In genomic region chrY:7339391-7340087, GRCh38 we compare ENCODE assay signal across 17 cellular contexts.
DNase-seq lines count a peak whose midpoint lies in the region; ATAC-seq and TF ChIP-seq lines count a peak whose summit lies in the region.
"Had no signal": no experiment of that assay in that cellular context is flagged by ENCODE, and none has a peak within 500 bp of the region (broad histone marks: within the 10 kb centered on the region; RNA-seq: fewer than 3 reads in every experiment).

No MANE protein-coding gene starts in this region.

- peak; percentile 74 for ATAC-seq in CD8-positive, alpha-beta T cell
- no peak for ATAC-seq in aorta (ENCODE audit: low FRiP score)
- ATAC-seq: gastrocnemius medialis, left ventricle myocardium superior, SK-N-SH treated with all-trans-retinoic acid at 6 μM for 48 hours had no signal

- POLR2A ChIA-PET in CD8-positive, alpha-beta T cell (lab: Charles Lee) = interaction anchor here (0.7 to 0.8 kb wide), 2 partner anchors 13 to 100 kb away, joined by 4 to 5 read pairs; no protein-coding TSS in a partner anchor

- H3K4me1 ChIP-seq in CD8-positive, alpha-beta T cell (ENCODE audit: insufficient read depth, low read length) = peaks cover 53% of the 10 kb centered on the region
- H3K4me1 ChIP-seq in aorta (ENCODE audit: control insufficient read depth in 1 of 2, insufficient read depth in 2 of 2, low read length in 2 of 2) = no peaks in the 10 kb centered on the region
- H3K4me1 ChIP-seq: gastrocnemius medialis had no signal

- no peaks in the 10 kb centered on the region for H3K36me3 ChIP-seq in CD8-positive, alpha-beta T cell (ENCODE audit: insufficient read depth, low read length)
- no peaks in the 10 kb centered on the region for H3K36me3 ChIP-seq in aorta (ENCODE audit: control insufficient read depth in 1 of 2, insufficient read depth in 2 of 2, low read length in 1 of 2)
- H3K36me3 ChIP-seq: gastrocnemius medialis had no signal

- H3K27ac ChIP-seq in CD8-positive, alpha-beta T cell (ENCODE audit: low read depth, low read length) = peak overlapping the region; percentile 48
- no peak overlapping the region for H3K27ac ChIP-seq in aorta (ENCODE audit: low read depth in 1 of 2, low read length in 2 of 2)

- intact Hi-C loops in CD8-positive, alpha-beta T cell (cut with DNase I, micrococcal nuclease) = loop anchor here (5.0 to 10.0 kb wide), 3 partner anchors 57 to 375 kb away; no protein-coding TSS in a partner anchor
- intact Hi-C loops in aorta (cut with DNase I) = no loop called here

- no peak for TF ChIP-seq CTCF in CD8-positive, alpha-beta T cell (IDR thresholded peaks at IDR 0.05)
- no peak for TF ChIP-seq CTCF in mesothelial cell of epicardium (IDR thresholded peaks at IDR 0.05; ENCODE audit: unreplicated experiment)

- peak overlapping the region; percentile 42 for H3K4me3 ChIP-seq in CD8-positive, alpha-beta T cell (ENCODE audit: low read depth, low read length)
- no peak overlapping the region for H3K4me3 ChIP-seq in aorta (ENCODE audit: low read length in 2 of 2)
- H3K4me3 ChIP-seq: gastrocnemius medialis had no signal

- no peaks in the 10 kb centered on the region for H3K27me3 Mint-ChIP-seq in CD8-positive, alpha-beta T cell (ENCODE audit: low read depth)
- no peaks in the 10 kb centered on the region for H3K27me3 Mint-ChIP-seq in T-helper 2 cell treated with Interferon-gamma antibody and Interleukin-4, amounts not matched to agents 5 μg/mL and 100 μg/mL, for 36 hours (ENCODE audit: low read depth)
- no peaks in the 10 kb centered on the region for H3K27me3 Mint-ChIP-seq in mesothelial cell of epicardium (ENCODE audit: low read depth)
- H3K27me3 Mint-ChIP-seq: progenitor cell of endocrine pancreas had no signal

- H3K27me3 ChIP-seq in CD8-positive, alpha-beta T cell (ENCODE audit: insufficient read depth, low read length) = no peaks in the 10 kb centered on the region
- no peaks in the 10 kb centered on the region for H3K27me3 ChIP-seq in aorta (ENCODE audit: control insufficient read depth in 1 of 2, insufficient read depth in 2 of 2, low read length in 1 of 2)
- H3K27me3 ChIP-seq: gastrocnemius medialis had no signal

- WGBS in aorta, 2 donors = 80% methylated on average over 7 of the region's 7 CpGs; no CpG with 5 or more reads in 1 of the 2 donors

- peak overlapping the region; percentile 70 for H3K4me3 Mint-ChIP-seq in CD8-positive, alpha-beta T cell
- H3K4me3 Mint-ChIP-seq in T-helper 2 cell treated with Interferon-gamma antibody and Interleukin-4, amounts not matched to agents 5 μg/mL and 100 μg/mL, for 36 hours = peak overlapping the region; percentile 69
- no peak overlapping the region for H3K4me3 Mint-ChIP-seq in mesothelial cell of epicardium

- CTCF ChIA-PET in CD8-positive, alpha-beta T cell (lab: Charles Lee) = interaction anchor here (0.7 kb wide), 1 partner anchor 511 kb away, joined by 3 read pairs; no protein-coding TSS in a partner anchor

- H3K36me3 Mint-ChIP-seq in CD8-positive, alpha-beta T cell = peaks cover 60% of the 10 kb centered on the region
- peaks cover 69% of the 10 kb centered on the region for H3K36me3 Mint-ChIP-seq in T-helper 2 cell treated with Interferon-gamma antibody and Interleukin-4, amounts not matched to agents 5 μg/mL and 100 μg/mL, for 36 hours (ENCODE audit: low read depth)
- no peaks in the 10 kb centered on the region for H3K36me3 Mint-ChIP-seq in mesothelial cell of epicardium

- H3K27ac Mint-ChIP-seq in CD8-positive, alpha-beta T cell = peak overlapping the region; percentile 94
- peak overlapping the region; percentile 76 for H3K27ac Mint-ChIP-seq in T-helper 2 cell treated with Interferon-gamma antibody and Interleukin-4, amounts not matched to agents 5 μg/mL and 100 μg/mL, for 36 hours
- no peak overlapping the region for H3K27ac Mint-ChIP-seq in mesothelial cell of epicardium
- H3K27ac Mint-ChIP-seq: progenitor cell of endocrine pancreas had no signal

- H3K4me1 Mint-ChIP-seq in CD8-positive, alpha-beta T cell (ENCODE audit: low read depth) = peaks cover 73% of the 10 kb centered on the region
- peaks cover 63% of the 10 kb centered on the region for H3K4me1 Mint-ChIP-seq in T-helper 2 cell treated with Interferon-gamma antibody and Interleukin-4, amounts not matched to agents 5 μg/mL and 100 μg/mL, for 36 hours (ENCODE audit: low read depth)
- no peaks in the 10 kb centered on the region for H3K4me1 Mint-ChIP-seq in mesothelial cell of epicardium

- DNase-seq in Ammon's horn (ENCODE audit: low spot score) (peak; percentile 2), foreskin melanocyte (peak; percentile 71), NOMO-1 treated with dmso at 0.1 percent for 144 hours (lab: John Stamatoyannopoulos, UW; ENCODE audit: unreplicated experiment) (no peak), aorta (no peak), mesothelial cell of epicardium (ENCODE audit: low spot score in 2 of 2, unreplicated experiment in 2 of 2) (no peak), COR-L47 (lab: John Stamatoyannopoulos, UW) (no peak)
- DNase-seq in CD8-positive, alpha-beta T cell = peak in 3 of 7 experiments; percentile 0 to 32 (median 27)
- no peak for DNase-seq in T-helper 2 cell treated with Interferon-gamma antibody and Interleukin-4, amounts not matched to agents 5 μg/mL and 100 μg/mL, for 36 hours (ENCODE audit: low spot score)
- DNase-seq: activated T-cell treated with anti-CD3 and anti-CD28 coated beads for 4 hours, anterior cingulate cortex, DMS53, gastrocnemius medialis, left ventricle myocardium superior, NCI-H1694 treated with DMSO at 0.1 percent for 48 hours, NCI-H510A had no signal

- no peaks in the 10 kb centered on the region for H3K9me3 Mint-ChIP-seq in CD8-positive, alpha-beta T cell
- H3K9me3 Mint-ChIP-seq in T-helper 2 cell treated with Interferon-gamma antibody and Interleukin-4, amounts not matched to agents 5 μg/mL and 100 μg/mL, for 36 hours = no peaks in the 10 kb centered on the region
- H3K9me3 Mint-ChIP-seq in mesothelial cell of epicardium = no peaks in the 10 kb centered on the region

- H3K9me3 ChIP-seq in CD8-positive, alpha-beta T cell (ENCODE audit: low read length) = no peaks in the 10 kb centered on the region
- no peaks in the 10 kb centered on the region for H3K9me3 ChIP-seq in aorta (ENCODE audit: control insufficient read depth, low read length)
- H3K9me3 ChIP-seq: gastrocnemius medialis had no signal

Comparison
In these comparisons a context has a peak if more than half of its experiments do, and no peak if none do; other contexts are left out.
1. DNase-seq: peak in Ammon's horn (single experiment) and foreskin melanocyte (single experiment); none in T-helper 2 cell treated with Interferon-gamma antibody and Interleukin-4, amounts not matched to agents 5 μg/mL and 100 μg/mL, for 36 hours (single experiment), NOMO-1 treated with dmso at 0.1 percent for 144 hours (single experiment), aorta (0 of 2), mesothelial cell of epicardium (0 of 2) and COR-L47 (single experiment).
2. intact Hi-C loops: an anchor here in CD8-positive, alpha-beta T cell (5.0 to 10.0 kb wide); none called in aorta.